13 cellular contexts compared by ENCODE assay signal in the genomic region with DNA sequence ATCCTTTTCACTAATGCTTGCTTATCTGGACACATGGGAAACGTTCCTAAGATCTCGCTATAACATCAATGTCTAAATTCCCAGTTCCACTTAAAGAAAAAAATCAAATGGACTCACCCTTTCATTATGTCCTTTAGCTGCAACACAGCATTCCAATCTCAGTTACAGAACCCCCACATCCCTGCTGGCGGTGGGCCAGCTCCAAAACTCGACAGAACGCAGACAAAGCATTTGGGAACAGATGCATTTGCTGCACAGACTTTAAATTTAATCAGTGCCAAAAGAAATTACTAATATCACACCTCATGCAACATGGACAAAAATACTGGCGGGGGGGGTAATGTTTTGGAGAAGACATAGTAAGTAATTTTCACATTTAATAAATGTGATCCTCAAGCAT.
DNase-seq lines count a peak whose midpoint lies in the region; ATAC-seq, FAIRE-seq and TF ChIP-seq lines count a peak whose summit lies in the region.
"Had no signal": no experiment of that assay in that cellular context is flagged by ENCODE, and none has a peak within 500 bp of the region (broad histone marks: within the 10 kb centered on the region; RNA-seq: fewer than 3 reads in every experiment).

No MANE protein-coding gene starts in this region.

- DNase-seq in DMS 273 (lab: John Stamatoyannopoulos, UW; ENCODE audit: unreplicated experiment) (peak; percentile 69), SK-N-MC (ENCODE audit: low read depth, low spot score) (no peak), fibroblast of the aortic adventitia (ENCODE audit: low read depth) (peak; percentile 29), spleen (no peak), HepG2 (ENCODE audit: low spot score) (no peak), GM19239 (ENCODE audit: insufficient read length, low spot score) (no peak), aorta (no peak)
- DNase-seq: activated CD4-positive, alpha-beta memory T cell treated with anti-CD3 and anti-CD28 coated beads, Interleukin-2, amount 10 ng/mL, durations not matched to agents 7 days and 5 days; NCI-H1092; stimulated activated CD4-positive, alpha-beta T cell treated with anti-CD3 and anti-CD28 coated beads, Interleukin-2, amount 100 ng/mL, for 48 hours; testis had no signal

- H3K79me2 ChIP-seq in HepG2 (ENCODE audit: insufficient read depth, low read length) = peaks cover 92% of the 10 kb centered on the region

- H3K4me3 ChIP-seq in SK-N-MC = peak overlapping the region; percentile 69
- H3K4me3 ChIP-seq in fibroblast of the aortic adventitia (ENCODE audit: low read depth, low read length) = no peak overlapping the region
- no peak overlapping the region for H3K4me3 ChIP-seq in spleen
- H3K4me3 ChIP-seq in HepG2 (replicated peaks in 1 of 3; ENCODE audit: insufficient read depth in 1 of 3, low read depth in 2 of 3, low read length in 3 of 3) = no peak overlapping the region
- H3K4me3 ChIP-seq in aorta (ENCODE audit: low read length in 2 of 2) = no peak overlapping the region
- H3K4me3 ChIP-seq: adrenal gland, testis had no signal

- FAIRE-seq in HepG2 (lab: Jason Lieb, UNC) (no peak), GM19239 (lab: Jason Lieb, UNC) (no peak)

- H3K9ac ChIP-seq in SK-N-MC (ENCODE audit: insufficient read length) (no peak overlapping the region), HepG2 (ENCODE audit: insufficient read depth, low read depth, low read length) (no peak overlapping the region)

- H3K4me1 ChIP-seq in spleen = peaks cover 23 to 98% (median 78%) of the 10 kb centered on the region in 6 donors
- peaks cover 52% of the 10 kb centered on the region for H3K4me1 ChIP-seq in HepG2 (ENCODE audit: insufficient read depth, low read length)
- H3K4me1 ChIP-seq in aorta (ENCODE audit: control insufficient read depth in 1 of 2, insufficient read depth in 2 of 2, low read length in 2 of 2) = peaks cover 0 to 1% of the 10 kb centered on the region in 2 donors

- intact Hi-C loops in spleen (cut with DNase I; ENCODE audit: low total_unique reads) (no loop called here), HepG2 (cut with micrococcal nuclease; ENCODE audit: unreplicated experiment) (no loop called here), aorta (cut with DNase I) (no loop called here)

- in situ Hi-C loops in HepG2 (cut with HindIII; ENCODE audit: extremely low pct_ligation_motif_present, low pct_unique_long_range_greater_than_20kb) = no loop called here

- H2AFZ ChIP-seq in HepG2 (ENCODE audit: low read length) = no peak overlapping the region

- H3K4me2 ChIP-seq in HepG2 (ENCODE audit: low read depth, low read length) = no peak overlapping the region

- no peaks in the 10 kb centered on the region for H3K27me3 ChIP-seq in spleen (replicated peaks in 1 of 7)
- no peaks in the 10 kb centered on the region for H3K27me3 ChIP-seq in HepG2 (ENCODE audit: control insufficient read depth in 1 of 2, insufficient read depth in 2 of 2, low read length in 2 of 2)
- H3K27me3 ChIP-seq in aorta (ENCODE audit: control insufficient read depth in 1 of 2, insufficient read depth in 2 of 2, low read length in 1 of 2) = no peaks in the 10 kb centered on the region
- H3K27me3 ChIP-seq: adrenal gland, testis had no signal

- CTCF ChIA-PET in HepG2 (lab: Yijun Ruan, JAX; ENCODE audit: low intra/inter-chr PET ratio, low total read pairs) = no interaction called here

- POLR2A ChIA-PET in HepG2 (lab: Yijun Ruan, JAX) = interaction anchor here (0.9 to 1.9 kb wide), 2 partner anchors 20 to 22 kb away, joined by 3 to 7 read pairs; no protein-coding TSS in a partner anchor

- H4K20me1 ChIP-seq in HepG2 (ENCODE audit: insufficient read depth, low read length) = peaks cover 3% of the 10 kb centered on the region

- no peak for TF ChIP-seq CTCF in fibroblast of the aortic adventitia (IDR thresholded peaks at IDR 0.05; ENCODE audit: insufficient read depth, low read length)
- no peak for TF ChIP-seq CTCF in spleen (IDR thresholded peaks at IDR 0.05 in 8 of 11, conservative IDR thresholded peaks at IDR 0.05 in 3 of 11)
- no peak for TF ChIP-seq CTCF in HepG2 (CRISPR knock-in tag; IDR thresholded peaks at IDR 0.05)

- TF ChIP-seq EP300 in HepG2 (IDR thresholded peaks at IDR 0.05; ENCODE audit: low read depth in 2 of 2, low read length in 2 of 2) = no peak
- no peak for TF ChIP-seq EP300 in HepG2 (CRISPR knock-in tag; IDR thresholded peaks at IDR 0.05; ENCODE audit: borderline replicate concordance)

- TF ChIP-seq POLR2A in spleen (IDR thresholded peaks at IDR 0.05) (no peak), HepG2 (IDR thresholded peaks at IDR 0.05; ENCODE audit: insufficient read depth in 1 of 2, low read depth in 2 of 2, low read length in 2 of 2) (no peak)

- H3K36me3 ChIP-seq in SK-N-MC (ENCODE audit: insufficient read depth, low read length) (no peaks in the 10 kb centered on the region), spleen (no peaks in the 10 kb centered on the region), HepG2 (replicated peaks in 1 of 2; ENCODE audit: control insufficient read depth in 1 of 2, insufficient read depth in 2 of 2, low read length in 2 of 2) (peaks cover 1 to 33% of the 10 kb centered on the region in 2 experiments; a peak in 4 of 5 replicates), aorta (ENCODE audit: control insufficient read depth in 1 of 2, insufficient read depth in 2 of 2, low read length in 1 of 2) (no peaks in the 10 kb centered on the region)
- H3K36me3 ChIP-seq: adrenal gland had no signal

- H3K27ac ChIP-seq in SK-N-MC (peak overlapping the region; percentile 95), spleen (peak overlapping the region in 7 of 8 donors; percentile 70 to 86 (median 78)), HepG2 (ENCODE audit: extremely low read length, insufficient read depth, low read length) (no peak overlapping the region), aorta (ENCODE audit: low read depth in 1 of 2, low read length in 2 of 2) (no peak overlapping the region)

- no TSS peak for BruUV-seq in HepG2 (replicated peaks; lab: Mats Ljungman, UMichigan)

- no peak for TF ChIP-seq RAD21 in HepG2 (CRISPR knock-in tag; IDR thresholded peaks at IDR 0.05)

- ATAC-seq in HepG2 = no peak
- no peak for ATAC-seq in aorta (ENCODE audit: low FRiP score)
- ATAC-seq: activated T-cell treated with anti-CD3 and anti-CD28 coated beads, Interleukin-2, amount 50 U/mL, for 72 hours had no signal

- H3K9me3 ChIP-seq in SK-N-MC (ENCODE audit: low read depth, low read length) (no peaks in the 10 kb centered on the region), spleen (no peaks in the 10 kb centered on the region), HepG2 (ENCODE audit: low read length) (no peaks in the 10 kb centered on the region), aorta (ENCODE audit: control insufficient read depth, low read length) (no peaks in the 10 kb centered on the region)
- H3K9me3 ChIP-seq: adrenal gland, testis had no signal

- 46 to 81% (median 66%) methylated on average over 6 of the region's 6 CpGs for WGBS in spleen, 5 donors
- WGBS in HepG2 (ENCODE audit: low lambda C conversion rate) = 96% methylated on average over 6 of the region's 6 CpGs
- 22 to 28% methylated on average over 6 of the region's 6 CpGs for WGBS in aorta, 2 donors

TF ChIP-seq in HepG2, 621 proteins besides CTCF, POLR2A, EP300 and RAD21 (continues in another document):
- TF ChIP-seq ATAD3A (CRISPR knock-in tag; IDR thresholded peaks at IDR 0.05) (no peak), ZNF772 (CRISPR knock-in tag; IDR thresholded peaks at IDR 0.05) (no peak), STAG1 (CRISPR knock-in tag; IDR thresholded peaks at IDR 0.05) (no peak), PTBP1 (IDR thresholded peaks at IDR 0.05; ENCODE audit: low read depth, low read length, poor library complexity, severe bottlenecking) (no peak), RCOR2 (CRISPR knock-in tag; IDR thresholded peaks at IDR 0.05) (no peak), RFX3 (CRISPR knock-in tag; IDR thresholded peaks at IDR 0.05) (no peak), PAWR (CRISPR knock-in tag; IDR thresholded peaks at IDR 0.05; ENCODE audit: borderline replicate concordance) (no peak), NCOR1 (IDR thresholded peaks at IDR 0.05; ENCODE audit: borderline replicate concordance, low read length) (no peak)
- TF ChIP-seq, protein P1, sequence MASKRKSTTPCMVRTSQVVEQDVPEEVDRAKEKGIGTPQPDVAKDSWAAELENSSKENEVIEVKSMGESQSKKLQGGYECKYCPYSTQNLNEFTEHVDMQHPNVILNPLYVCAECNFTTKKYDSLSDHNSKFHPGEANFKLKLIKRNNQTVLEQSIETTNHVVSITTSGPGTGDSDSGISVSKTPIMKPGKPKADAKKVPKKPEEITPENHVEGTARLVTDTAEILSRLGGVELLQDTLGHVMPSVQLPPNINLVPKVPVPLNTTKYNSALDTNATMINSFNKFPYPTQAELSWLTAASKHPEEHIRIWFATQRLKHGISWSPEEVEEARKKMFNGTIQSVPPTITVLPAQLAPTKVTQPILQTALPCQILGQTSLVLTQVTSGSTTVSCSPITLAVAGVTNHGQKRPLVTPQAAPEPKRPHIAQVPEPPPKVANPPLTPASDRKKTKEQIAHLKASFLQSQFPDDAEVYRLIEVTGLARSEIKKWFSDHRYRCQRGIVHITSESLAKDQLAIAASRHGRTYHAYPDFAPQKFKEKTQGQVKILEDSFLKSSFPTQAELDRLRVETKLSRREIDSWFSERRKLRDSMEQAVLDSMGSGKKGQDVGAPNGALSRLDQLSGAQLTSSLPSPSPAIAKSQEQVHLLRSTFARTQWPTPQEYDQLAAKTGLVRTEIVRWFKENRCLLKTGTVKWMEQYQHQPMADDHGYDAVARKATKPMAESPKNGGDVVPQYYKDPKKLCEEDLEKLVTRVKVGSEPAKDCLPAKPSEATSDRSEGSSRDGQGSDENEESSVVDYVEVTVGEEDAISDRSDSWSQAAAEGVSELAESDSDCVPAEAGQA (IDR thresholded peaks at IDR 0.05; ENCODE audit: low read depth) = no peak
- TF ChIP-seq, protein P1 (CRISPR knock-in tag; IDR thresholded peaks at IDR 0.05; ENCODE audit: borderline replicate concordance) = no peak

Comparison
In these comparisons a context has a peak if more than half of its experiments do, and no peak if none do; other contexts are left out.
1. DNase-seq: peak in DMS 273 (single experiment) and fibroblast of the aortic adventitia (single experiment); none in SK-N-MC (single experiment), spleen (single experiment), HepG2 (single experiment), GM19239 (single experiment) and aorta (0 of 2).
2. H3K27ac ChIP-seq: peak in SK-N-MC (single experiment) and spleen (7 of 8); none in HepG2 (single experiment) and aorta (0 of 2).